In genomic region chr19:14542721-14543328, GRCh38 we compare ENCODE assay signal across 1 cellular context.
TF ChIP-seq lines count a peak whose summit lies in the region.

No MANE protein-coding gene starts in this region.

TF ChIP-seq in H1, 55 proteins besides CTCF, POLR2A, EP300 and RAD21:
- TF ChIP-seq EGR1 (IDR thresholded peaks at IDR 0.05; ENCODE audit: borderline replicate concordance, low read depth, low read length) (no peak), TEAD4 (IDR thresholded peaks at IDR 0.05; ENCODE audit: low read depth, low read length) (no peak), RBBP5 (IDR thresholded peaks at IDR 0.05; ENCODE audit: borderline replicate concordance, low read depth, low read length) (no peak), NANOG (IDR thresholded peaks at IDR 0.05; ENCODE audit: insufficient read depth, low read depth, low read length, poor library complexity, severe bottlenecking) (no peak), KDM1A (IDR thresholded peaks at IDR 0.05; ENCODE audit: borderline replicate concordance, low read length) (no peak), POU5F1 (IDR thresholded peaks at IDR 0.05; ENCODE audit: low read depth, low read length) (no peak), SUZ12 (IDR thresholded peaks at IDR 0.05; ENCODE audit: low read length) (no peak), SAP30 (IDR thresholded peaks at IDR 0.05; ENCODE audit: insufficient read depth, insufficient replicate concordance, low read length) (no peak), POLR2AphosphoS5 (IDR thresholded peaks at IDR 0.05; ENCODE audit: low read depth, low read length) (no peak), ASH2L (IDR thresholded peaks at IDR 0.05; ENCODE audit: low read length) (no peak), TCF12 (IDR thresholded peaks at IDR 0.05; ENCODE audit: low read depth, low read length) (no peak), KDM5A (IDR thresholded peaks at IDR 0.05; ENCODE audit: low read length) (no peak), PHF8 (conservative IDR thresholded peaks at IDR 0.05; ENCODE audit: low read depth, low read length) (no peak), CHD1 (IDR thresholded peaks at IDR 0.05; ENCODE audit: low read depth, low read length) (no peak)
- TF ChIP-seq, protein P1, sequence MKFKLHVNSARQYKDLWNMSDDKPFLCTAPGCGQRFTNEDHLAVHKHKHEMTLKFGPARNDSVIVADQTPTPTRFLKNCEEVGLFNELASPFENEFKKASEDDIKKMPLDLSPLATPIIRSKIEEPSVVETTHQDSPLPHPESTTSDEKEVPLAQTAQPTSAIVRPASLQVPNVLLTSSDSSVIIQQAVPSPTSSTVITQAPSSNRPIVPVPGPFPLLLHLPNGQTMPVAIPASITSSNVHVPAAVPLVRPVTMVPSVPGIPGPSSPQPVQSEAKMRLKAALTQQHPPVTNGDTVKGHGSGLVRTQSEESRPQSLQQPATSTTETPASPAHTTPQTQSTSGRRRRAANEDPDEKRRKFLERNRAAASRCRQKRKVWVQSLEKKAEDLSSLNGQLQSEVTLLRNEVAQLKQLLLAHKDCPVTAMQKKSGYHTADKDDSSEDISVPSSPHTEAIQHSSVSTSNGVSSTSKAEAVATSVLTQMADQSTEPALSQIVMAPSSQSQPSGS (IDR thresholded peaks at IDR 0.05; ENCODE audit: low read length): no peak
